In the genomic region with DNA sequence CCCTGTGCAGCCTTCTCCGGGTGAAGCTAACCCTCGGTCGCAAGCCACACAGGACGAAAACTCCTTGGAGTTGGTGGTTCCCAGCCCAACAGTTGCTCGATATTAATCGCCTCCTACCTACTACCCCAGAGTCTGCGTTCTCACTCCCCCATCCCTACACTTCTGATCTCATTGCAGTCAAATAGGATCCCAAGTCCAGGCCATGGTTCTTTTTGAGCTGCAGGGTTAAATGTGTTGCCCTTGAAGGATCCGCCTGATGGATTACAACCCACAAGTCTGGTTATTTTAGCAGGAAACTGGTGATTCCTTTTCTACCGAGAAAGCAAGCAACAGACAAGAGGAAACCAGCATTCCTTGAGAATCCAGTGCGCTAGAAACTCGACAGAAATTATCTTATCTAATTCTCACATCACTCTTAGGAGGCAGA, we compare ENCODE assay signal across 10 cellular contexts. TPM values are rescaled to one million over a fixed set of nuclear protein-coding genes. Genes with fewer than 3 reads are reported as not detected.
A peak's percentile ranks its signal among the peaks of the same experiment; 100 is the strongest.
DNase-seq lines count a peak whose midpoint lies in the region; ATAC-seq and TF ChIP-seq lines count a peak whose summit lies in the region.
"Had no signal": no experiment of that assay in that cellular context is flagged by ENCODE, and none has a peak within 500 bp of the region (broad histone marks: within the 10 kb centered on the region; RNA-seq: fewer than 3 reads in every experiment).

No MANE protein-coding gene starts in this region.

- no peak overlapping the region for H2BK12ac ChIP-seq in H9 (ENCODE audit: insufficient read length, low read depth, low read length)

- H3K4me3 Mint-ChIP-seq in H9 = peak overlapping the region; percentile 82 to 95

- H3K4me1 ChIP-seq in H9 (ENCODE audit: insufficient read depth, low read length) = no peaks in the 10 kb centered on the region

- no peak overlapping the region for H2BK5ac ChIP-seq in H9 (ENCODE audit: insufficient read length, low read length)

- H3K4me1 Mint-ChIP-seq in H9 = peaks cover 32 to 35% of the 10 kb centered on the region in 2 experiments

- no peak overlapping the region for H3K56ac ChIP-seq in H9 (ENCODE audit: insufficient read length, low read depth, low read length)

- no peak overlapping the region for H3T11ph ChIP-seq in H9 (ENCODE audit: low read length)

- TF ChIP-seq CTCF in H9 (conservative IDR thresholded peaks at IDR 0.05) (no peak), fibroblast of pulmonary artery (IDR thresholded peaks at IDR 0.05; ENCODE audit: low read length, missing control alignments) (no peak)

- H4K8ac ChIP-seq in H9 (replicated peaks; ENCODE audit: insufficient read length, low read depth, low read length) = no peak overlapping the region

- no peak overlapping the region for H2AFZ ChIP-seq in H9 (ENCODE audit: low read length)

- H3K9me3 ChIP-seq in H9 (ENCODE audit: control insufficient read depth, low read depth, low read length) (no peaks in the 10 kb centered on the region), SK-N-MC (ENCODE audit: low read depth, low read length) (no peaks in the 10 kb centered on the region)

- H4K5ac ChIP-seq in H9 (ENCODE audit: insufficient read length, low read depth, low read length) = no peak overlapping the region

- H2BK20ac ChIP-seq in H9 (ENCODE audit: low read depth, low read length, poor library complexity, severe bottlenecking) = no peak overlapping the region

- peaks cover 3% of the 10 kb centered on the region; the same call in 1 of the 2 replicates for H3K36me3 ChIP-seq in SK-N-MC (ENCODE audit: insufficient read depth, low read length)

- no peaks in the 10 kb centered on the region for H3K79me1 ChIP-seq in H9 (ENCODE audit: insufficient read depth, low read depth, low read length, poor library complexity, severe bottlenecking)

- H3K18ac ChIP-seq in H9 (ENCODE audit: insufficient read length, low read depth, low read length) = no peak overlapping the region

- ATAC-seq in HG03280 (IDR thresholded peaks at IDR 0.05; ENCODE audit: unreplicated experiment) (no peak), GM19455 (IDR thresholded peaks at IDR 0.05; ENCODE audit: unreplicated experiment) (no peak)

- no peak overlapping the region for H2BK15ac ChIP-seq in H9 (ENCODE audit: low read depth, low read length)

- DNase-seq in H9 (no peak), SK-N-MC (ENCODE audit: low read depth, low spot score) (no peak), fibroblast of pulmonary artery (ENCODE audit: low read depth) (no peak), pons (ENCODE audit: low spot score) (peak; percentile 31), NCI-H2029 treated with DMSO at 0.1 percent for 48 hours (lab: John Stamatoyannopoulos, UW) (no peak), AG08395 (ENCODE audit: low spot score) (no peak)

- H3K4me2 ChIP-seq in H9 (ENCODE audit: insufficient read depth, insufficient read length, low read length) = peak overlapping the region; percentile 95

- no CpG with 5 or more reads among the region's 11 CpGs for WGBS in H9 (ENCODE audit: extremely low coverage, insufficient read length, low lambda C conversion rate)

- no peak overlapping the region for H3K27ac ChIP-seq in H9 (ENCODE audit: insufficient read length, low read depth, low read length)
- H3K27ac ChIP-seq in SK-N-MC = no peak overlapping the region

- no peak overlapping the region for H2BK120ac ChIP-seq in H9 (ENCODE audit: low read depth, low read length, poor library complexity, severe bottlenecking)

- peaks cover 28% of the 10 kb centered on the region for H3K27me3 ChIP-seq in H9 (ENCODE audit: insufficient read depth, low read length)

- peak overlapping the region; percentile 95 for H3K4me3 ChIP-seq in SK-N-MC
- H3K4me3 ChIP-seq in fibroblast of pulmonary artery (replicated peaks; ENCODE audit: low read depth, low read length) = peak overlapping the region; percentile 73

- peak overlapping the region; percentile 58; the same call in 1 of the 2 replicates for H3K14ac ChIP-seq in H9 (ENCODE audit: insufficient read depth, low read length)

- H3K4ac ChIP-seq in H9 (ENCODE audit: low read depth, low read length) = no peak overlapping the region

- no peaks in the 10 kb centered on the region for H3K79me2 ChIP-seq in H9 (ENCODE audit: insufficient read depth, low read length)

- peak overlapping the region in 1 of 3 experiments; percentile 27; a peak in 1 of 7 replicates for H3K27ac Mint-ChIP-seq in H9

- H3K9ac ChIP-seq in H9 (ENCODE audit: extremely low read depth, insufficient read length, low read length) (peak overlapping the region; percentile 30), SK-N-MC (ENCODE audit: insufficient read length) (peak overlapping the region; percentile 72)

- no peak overlapping the region for H2AK5ac ChIP-seq in H9 (ENCODE audit: insufficient read length, low read length)

- H3K27me3 Mint-ChIP-seq in H9 (ENCODE audit: low read depth) = peaks cover 76% of the 10 kb centered on the region

- H3K36me3 Mint-ChIP-seq in H9 (ENCODE audit: insufficient read depth in 1 of 3, low read depth in 3 of 3) = peaks cover 1 to 10% (median 2%) of the 10 kb centered on the region in 3 experiments

- H3K23me2 ChIP-seq in H9 (ENCODE audit: insufficient read length, low read depth, low read length, poor library complexity, severe bottlenecking) = peaks cover 14% of the 10 kb centered on the region

- peaks cover 0 to 4% of the 10 kb centered on the region in 2 experiments; a peak in 1 of 5 replicates for H3K9me3 Mint-ChIP-seq in H9

- H4K20me1 ChIP-seq in H9 (ENCODE audit: control insufficient read depth, insufficient read depth, insufficient read length) = no peaks in the 10 kb centered on the region

- H4K91ac ChIP-seq in H9 (ENCODE audit: insufficient read length, low read depth, low read length) = no peak overlapping the region

- H3K23ac ChIP-seq in H9 (ENCODE audit: insufficient read length, low read depth, low read length) = no peak overlapping the region

RNA-seq across cellular contexts. Expression of a gene that starts 0.8 kb away (rescaled TPM):
- total RNA-seq in H9 (2021) = 15.4 and 18.4 TPM in 2 replicates

RNA-seq across cellular contexts. Expression of a gene that starts 40.1 kb away (rescaled TPM):
- 42.4 and 51.0 TPM in 2 replicates for total RNA-seq in H9 (2021)
- total RNA-seq: activated CD8-positive, alpha-beta memory T cell treated with anti-CD3 and anti-CD28 coated beads for 36 hours; subcutaneous adipose tissue had no signal
